2 cellular contexts compared by ENCODE assay signal in genomic region chr19:14495678-14496028, GRCh38.
TF ChIP-seq lines count a peak whose summit lies in the region.

No MANE protein-coding gene starts in this region.

TF ChIP-seq in SK-N-SH, 30 proteins besides CTCF, POLR2A, EP300 and RAD21 (continued from another document):
- TF ChIP-seq REST (IDR thresholded peaks at IDR 0.05; ENCODE audit: low read depth, low read length) = no peak
- TF ChIP-seq USF2 (IDR thresholded peaks at IDR 0.05; ENCODE audit: borderline replicate concordance, low read depth, low read length) = no peak
- no peak for TF ChIP-seq TEAD4 (IDR thresholded peaks at IDR 0.05; ENCODE audit: borderline replicate concordance, insufficient read depth)
- no peak for TF ChIP-seq MAX (IDR thresholded peaks at IDR 0.05; ENCODE audit: low read depth)
- TF ChIP-seq MEF2A (IDR thresholded peaks at IDR 0.05; ENCODE audit: borderline replicate concordance, low read depth) = no peak

TF ChIP-seq in SK-N-SH treated with all-trans-retinoic acid at 6 μM for 48 hours, 23 proteins besides CTCF, POLR2A, EP300 and RAD21 (continued from another document):
- TF ChIP-seq ZFP3 (CRISPR knock-in tag; IDR thresholded peaks at IDR 0.05) (no peak), OSR1 (CRISPR knock-in tag; IDR thresholded peaks at IDR 0.05) (no peak), ZNF70 (CRISPR knock-in tag; IDR thresholded peaks at IDR 0.05) (no peak), ZNF8 (CRISPR knock-in tag; IDR thresholded peaks at IDR 0.05) (no peak), ISL1 (CRISPR knock-in tag; IDR thresholded peaks at IDR 0.05) (no peak), TSHZ2 (CRISPR knock-in tag; IDR thresholded peaks at IDR 0.05) (no peak), ARNTL (CRISPR knock-in tag; IDR thresholded peaks at IDR 0.05; ENCODE audit: borderline replicate concordance, low read depth) (no peak), ZNF565 (CRISPR knock-in tag; conservative IDR thresholded peaks at IDR 0.05; ENCODE audit: low read depth) (no peak)
TF ChIP-seq in SK-N-SH treated with all-trans-retinoic acid at 6 μM for 48 hours: peak in this region for 0.
